25 cellular contexts compared by ENCODE assay signal in genomic region chr17:62876063-62876462, GRCh38.
DNase-seq lines count a peak whose midpoint lies in the region; ATAC-seq and TF ChIP-seq lines count a peak whose summit lies in the region.
"Had no signal": no experiment of that assay in that cellular context is flagged by ENCODE, and none has a peak within 500 bp of the region (broad histone marks: within the 10 kb centered on the region; RNA-seq: fewer than 3 reads in every experiment).

No MANE protein-coding gene starts in this region.

- H3K9me3 Mint-ChIP-seq in chondrocyte (ENCODE audit: low read depth) = no peaks in the 10 kb centered on the region
- no peaks in the 10 kb centered on the region for H3K9me3 Mint-ChIP-seq in activated T-helper 2 cell treated with anti-CD3 and anti-CD28 coated beads, Interferon-gamma antibody, Interleukin-2, Interleukin-4, amounts not matched to agents 10 μg/mL and 5 μg/mL and 100 μg/mL, durations not matched to agents 14 hours and 24 hours and 36 hours
- H3K9me3 Mint-ChIP-seq: H9, nephron had no signal

- H4K20me1 ChIP-seq in PC-3 (ENCODE audit: low read length) = no peaks in the 10 kb centered on the region

- peak overlapping the region; percentile 1; the same call in 1 of the 2 replicates for H3K9ac ChIP-seq in PC-3 (ENCODE audit: low read length)

- no peaks in the 10 kb centered on the region for H3K27me3 Mint-ChIP-seq in chondrocyte (ENCODE audit: low read depth)
- H3K27me3 Mint-ChIP-seq in activated T-helper 2 cell treated with anti-CD3 and anti-CD28 coated beads, Interferon-gamma antibody, Interleukin-2, Interleukin-4, amounts not matched to agents 10 μg/mL and 5 μg/mL and 100 μg/mL, durations not matched to agents 14 hours and 24 hours and 36 hours (ENCODE audit: low read depth) = peaks cover 13% of the 10 kb centered on the region

- H3K4me2 ChIP-seq in PC-3 (ENCODE audit: low read length) = peak overlapping the region; percentile 51

- peaks cover 24% of the 10 kb centered on the region for H3K4me1 ChIP-seq in PC-3 (ENCODE audit: insufficient read depth, low read length)
- H3K4me1 ChIP-seq: heart left ventricle, uterus had no signal

- no peak overlapping the region for H2AFZ ChIP-seq in PC-3 (ENCODE audit: low read length)

- TF ChIP-seq CTCF in PC-3 (conservative IDR thresholded peaks at IDR 0.05; ENCODE audit: low read depth, low read length) (no peak), chondrocyte (IDR thresholded peaks at IDR 0.05) (no peak)

- H3K27ac Mint-ChIP-seq in chondrocyte (ENCODE audit: unreplicated experiment) = peak overlapping the region; percentile 71
- no peak overlapping the region for H3K27ac Mint-ChIP-seq in activated T-helper 2 cell treated with anti-CD3 and anti-CD28 coated beads, Interferon-gamma antibody, Interleukin-2, Interleukin-4, amounts not matched to agents 10 μg/mL and 5 μg/mL and 100 μg/mL, durations not matched to agents 14 hours and 24 hours and 36 hours
- H3K27ac Mint-ChIP-seq: activated CD8-positive, alpha-beta T cell treated with anti-CD3 and anti-CD28 coated beads, Interleukin-2, amount 10 ng/mL, durations not matched to agents 7 days and 5 days had no signal

- CTCF ChIA-PET in PC-3 (lab: Charles Lee) = interaction anchor here (0.6 kb wide), 2 partner anchors 166 to 767 kb away, joined by 3 to 7 read pairs; no protein-coding TSS in a partner anchor

- H3K36me3 Mint-ChIP-seq in chondrocyte (ENCODE audit: low read depth) = no peaks in the 10 kb centered on the region
- H3K36me3 Mint-ChIP-seq in activated T-helper 2 cell treated with anti-CD3 and anti-CD28 coated beads, Interferon-gamma antibody, Interleukin-2, Interleukin-4, amounts not matched to agents 10 μg/mL and 5 μg/mL and 100 μg/mL, durations not matched to agents 14 hours and 24 hours and 36 hours (ENCODE audit: low read depth) = no peaks in the 10 kb centered on the region
- H3K36me3 Mint-ChIP-seq: CD14-positive monocyte had no signal

- intact Hi-C loops in PC-3 (cut with micrococcal nuclease) = loop anchor here (1.0 to 2.0 kb wide), 2 partner anchors 17 to 92 kb away; no protein-coding TSS in a partner anchor
- intact Hi-C loops in activated T-helper 2 cell treated with anti-CD3 and anti-CD28 coated beads, Interferon-gamma antibody, Interleukin-2, Interleukin-4, amounts not matched to agents 10 μg/mL and 5 μg/mL and 100 μg/mL, durations not matched to agents 14 hours and 24 hours and 36 hours (cut with micrococcal nuclease) = no loop called here

- H3K9me3 ChIP-seq in PC-3 (ENCODE audit: low read length) = no peaks in the 10 kb centered on the region
- H3K9me3 ChIP-seq: heart left ventricle, left lung, uterus had no signal

- no peak overlapping the region for H3K4me3 Mint-ChIP-seq in chondrocyte (ENCODE audit: unreplicated experiment)
- H3K4me3 Mint-ChIP-seq in activated T-helper 2 cell treated with anti-CD3 and anti-CD28 coated beads, Interferon-gamma antibody, Interleukin-2, Interleukin-4, amounts not matched to agents 10 μg/mL and 5 μg/mL and 100 μg/mL, durations not matched to agents 14 hours and 24 hours and 36 hours (ENCODE audit: low read depth) = no peak overlapping the region
- H3K4me3 Mint-ChIP-seq: activated CD8-positive, alpha-beta T cell treated with anti-CD3 and anti-CD28 coated beads, Interleukin-2, amount 10 ng/mL, durations not matched to agents 7 days and 5 days; CD14-positive monocyte; H9; nephron had no signal

- no peaks in the 10 kb centered on the region for H3K9me2 ChIP-seq in PC-3 (replicated peaks; ENCODE audit: low read length)

- H3K4me1 Mint-ChIP-seq in chondrocyte (ENCODE audit: low read depth) = peaks cover 13% of the 10 kb centered on the region
- no peaks in the 10 kb centered on the region for H3K4me1 Mint-ChIP-seq in activated T-helper 2 cell treated with anti-CD3 and anti-CD28 coated beads, Interferon-gamma antibody, Interleukin-2, Interleukin-4, amounts not matched to agents 10 μg/mL and 5 μg/mL and 100 μg/mL, durations not matched to agents 14 hours and 24 hours and 36 hours (ENCODE audit: low read depth)
- H3K4me1 Mint-ChIP-seq: CD14-positive monocyte, H9 had no signal

- peak; percentile 57 for DNase-seq in EH (ENCODE audit: low read depth)
- DNase-seq in PC-3 = peak; percentile 52
- no peak for DNase-seq in chondrocyte (ENCODE audit: low spot score)
- DNase-seq in lung microvascular endothelial cell (ENCODE audit: low read depth in 2 of 2) = peak; percentile 43 to 81
- no peak for DNase-seq in occipital lobe (lab: John Stamatoyannopoulos, UW)
- DNase-seq in activated T-helper 2 cell treated with anti-CD3 and anti-CD28 coated beads, Interferon-gamma antibody, Interleukin-2, Interleukin-4, amounts not matched to agents 10 μg/mL and 5 μg/mL and 100 μg/mL, durations not matched to agents 14 hours and 24 hours and 36 hours (ENCODE audit: low spot score) = no peak
- DNase-seq: activated CD4-positive, CD25-positive, alpha-beta regulatory T cell treated with anti-CD3 and anti-CD28 coated beads, Interleukin-2, amount 50 U/mL, for 72 hours; activated CD8-positive, alpha-beta T cell treated with anti-CD3 and anti-CD28 coated beads, Interleukin-2, amount 10 ng/mL, durations not matched to agents 7 days and 5 days; activated naive CD4-positive, alpha-beta T cell; anterior cingulate cortex; effector memory CD4-positive, alpha-beta T cell; H9; heart left ventricle; left lung; MV-4-11; NCI-H187; SHP77; stimulated activated CD8-positive, alpha-beta memory T cell treated with anti-CD3 and anti-CD28 coated beads, Interleukin-4, amount 100 ng/mL, for 48 hours; uterus had no signal

- H3K36me3 ChIP-seq in PC-3 (ENCODE audit: low read depth, low read length) = no peaks in the 10 kb centered on the region
- H3K36me3 ChIP-seq: heart left ventricle, left lung, uterus had no signal

- peak overlapping the region; percentile 60 for H3K27ac ChIP-seq in PC-3 (ENCODE audit: low read length)
- H3K27ac ChIP-seq: heart left ventricle, left lung, uterus had no signal

- H3F3A ChIP-seq in PC-3 (ENCODE audit: low read length, unreplicated experiment) = no peaks in the 10 kb centered on the region

- H3K79me2 ChIP-seq in PC-3 (ENCODE audit: low read length) = no peaks in the 10 kb centered on the region

- H3K4me3 ChIP-seq in PC-3 (ENCODE audit: low read length) = no peak overlapping the region
- H3K4me3 ChIP-seq: heart left ventricle, K562, left lung, uterus had no signal

- no peaks in the 10 kb centered on the region for H3K27me3 ChIP-seq in PC-3 (ENCODE audit: low read length)
- H3K27me3 ChIP-seq: heart left ventricle, left lung, uterus had no signal

- ATAC-seq in PC-3 = peak; percentile 56
- ATAC-seq in HG03139 (IDR thresholded peaks at IDR 0.05; ENCODE audit: unreplicated experiment) = no peak
- ATAC-seq in HG02588 (IDR thresholded peaks at IDR 0.05; ENCODE audit: unreplicated experiment) = no peak
- ATAC-seq: activated CD8-positive, alpha-beta T cell treated with anti-CD3 and anti-CD28 coated beads, Interleukin-2, amount 10 ng/mL, durations not matched to agents 7 days and 5 days; heart left ventricle; K562; sciatic nerve had no signal

- no TSS peak for BruUV-seq in PC-3 (replicated peaks; lab: Mats Ljungman, UMichigan)

- POLR2A ChIA-PET in PC-3 (lab: Charles Lee; ENCODE audit: unreplicated experiment) = interaction anchor here (0.7 kb wide), 1 partner anchor 9 kb away, joined by 4 read pairs; no protein-coding TSS in a partner anchor

Comparison
In these comparisons a context has a peak if more than half of its experiments do, and no peak if none do; other contexts are left out.
1. DNase-seq: peak in EH (single experiment), PC-3 (single experiment) and lung microvascular endothelial cell (2 of 2); none in chondrocyte (single experiment), occipital lobe (single experiment) and activated T-helper 2 cell treated with anti-CD3 and anti-CD28 coated beads, Interferon-gamma antibody, Interleukin-2, Interleukin-4, amounts not matched to agents 10 μg/mL and 5 μg/mL and 100 μg/mL, durations not matched to agents 14 hours and 24 hours and 36 hours (single experiment).